ENCODE assay signal across 19 cellular contexts in genomic region chr2:201575971-201576370, GRCh38.
"Had no signal": no experiment of that assay in that cellular context is flagged by ENCODE, and none has a peak within 500 bp of the region (broad histone marks: within the 10 kb centered on the region; RNA-seq: fewer than 3 reads in every experiment).

No MANE protein-coding gene starts in this region.

- H3K36me3 ChIP-seq: ovary, sigmoid colon, tibial artery had no signal

- H3K9me3 ChIP-seq: ovary, psoas muscle, sigmoid colon, testis, tibial artery had no signal

- H3K4me3 ChIP-seq: dorsolateral prefrontal cortex, lung, ovary, psoas muscle, sigmoid colon, testis, tibial artery had no signal

- H3K27me3 ChIP-seq: dorsolateral prefrontal cortex, ovary, sigmoid colon, testis, tibial artery had no signal

- ATAC-seq: left lobe of liver; natural killer cell; psoas muscle; right cardiac atrium; stimulated activated memory B cell treated with anti-CD40 and anti-IgM and Interleukin-4, amounts not matched to agents 10 μg/mL and 1 μg/mL and 100 μg/mL, for 72 hours; stimulated activated naive CD8-positive, alpha-beta T cell treated with anti-CD3 and anti-CD28 coated beads, Interleukin-15, Interleukin-2, amounts not matched to agents 100 U/mL and 50 U/mL, for 24 hours had no signal

- H3K9me3 Mint-ChIP-seq: memory B cell; natural killer cell; stimulated activated memory B cell treated with anti-CD40 and anti-IgM and Interleukin-4, amounts not matched to agents 10 μg/mL and 1 μg/mL and 100 μg/mL, for 72 hours; type B pancreatic cell had no signal

- DNase-seq: dorsolateral prefrontal cortex; effector CD4-positive, alpha-beta T cell; natural killer cell; occipital lobe; ovary; posterior cingulate gyrus; psoas muscle; right cardiac atrium; sigmoid colon; stimulated activated CD4-positive, alpha-beta T cell treated with anti-CD3 and anti-CD28 coated beads, Interleukin-4, amount 100 ng/mL, for 4 hours; stimulated activated naive CD8-positive, alpha-beta T cell treated with anti-CD3 and anti-CD28 coated beads, Interleukin-15, Interleukin-2, amounts not matched to agents 100 U/mL and 50 U/mL, for 24 hours; substantia nigra; testis; tibial artery had no signal

- H3K27me3 Mint-ChIP-seq: memory B cell; stimulated activated memory B cell treated with anti-CD40 and anti-IgM and Interleukin-4, amounts not matched to agents 10 μg/mL and 1 μg/mL and 100 μg/mL, for 72 hours had no signal

- H3K27ac Mint-ChIP-seq: memory B cell; natural killer cell; stimulated activated memory B cell treated with anti-CD40 and anti-IgM and Interleukin-4, amounts not matched to agents 10 μg/mL and 1 μg/mL and 100 μg/mL, for 72 hours; type B pancreatic cell had no signal

- H3K4me1 Mint-ChIP-seq: natural killer cell had no signal

- H3K27ac ChIP-seq: dorsolateral prefrontal cortex, ovary, psoas muscle, sigmoid colon, testis, tibial artery had no signal

- H3K4me1 ChIP-seq: psoas muscle, sigmoid colon, testis, tibial artery had no signal

- H3K4me3 Mint-ChIP-seq: memory B cell; natural killer cell; stimulated activated memory B cell treated with anti-CD40 and anti-IgM and Interleukin-4, amounts not matched to agents 10 μg/mL and 1 μg/mL and 100 μg/mL, for 72 hours; type B pancreatic cell had no signal
